ENCODE assay signal across 1 cellular context in genomic region chr10:45378866-45379265, GRCh38.
TF ChIP-seq lines count a peak whose summit lies in the region.

No MANE protein-coding gene starts in this region.

TF ChIP-seq in HEK293T, 16 proteins besides CTCF, POLR2A, EP300 and RAD21 (continued from another document):
- TF ChIP-seq CTBP1 (IDR thresholded peaks at IDR 0.05; ENCODE audit: borderline replicate concordance) (no peak), LEF1 (IDR thresholded peaks at IDR 0.05; ENCODE audit: borderline replicate concordance) (no peak), ELF4 (IDR thresholded peaks at IDR 0.05) (no peak), SP1 (IDR thresholded peaks at IDR 0.05) (no peak), HDGF (IDR thresholded peaks at IDR 0.05; ENCODE audit: borderline replicate concordance) (no peak), L3MBTL2 (conservative IDR thresholded peaks at IDR 0.05) (no peak), SUZ12 (IDR thresholded peaks at IDR 0.05) (no peak), ARNT (IDR thresholded peaks at IDR 0.05) (no peak), FOXK2 (IDR thresholded peaks at IDR 0.05) (no peak)
